Comparison of ENCODE assay signal across 11 cellular contexts in genomic region chr4:134906404-134907023, GRCh38.
DNase-seq lines count a peak whose midpoint lies in the region; ATAC-seq and TF ChIP-seq lines count a peak whose summit lies in the region.
"Had no signal": no experiment of that assay in that cellular context is flagged by ENCODE, and none has a peak within 500 bp of the region (broad histone marks: within the 10 kb centered on the region; RNA-seq: fewer than 3 reads in every experiment).

No MANE protein-coding gene starts in this region.

- DNase-seq in NCI-H146 treated with DMSO at 0.1 percent for 48 hours (lab: John Stamatoyannopoulos, UW; ENCODE audit: unreplicated experiment) (peak; percentile 4), NCI-H146 (lab: John Stamatoyannopoulos, UW) (no peak), NCI-H748 treated with DMSO at 0.1 percent for 48 hours (lab: John Stamatoyannopoulos, UW) (peak; percentile 32), epidermal melanocyte (ENCODE audit: insufficient read length, low spot score) (peak; percentile 41), renal cortical epithelial cell (ENCODE audit: low read depth) (peak; percentile 15), stomach (no peak)
- no peak for DNase-seq in activated CD4-positive, alpha-beta T cell treated with anti-CD3 and anti-CD28 coated beads, Interleukin-2, amount 50 U/mL, for 48 hours

- H3K4me1 ChIP-seq in gastroesophageal sphincter (no peaks in the 10 kb centered on the region), stomach (no peaks in the 10 kb centered on the region)

- 63 to 70% methylated on average over 2 of the region's 2 CpGs for WGBS in gastroesophageal sphincter (ENCODE audit: low coverage in 1 of 2), 2 donors
- 49 to 66% (median 51%) methylated on average over 2 of the region's 2 CpGs for WGBS in stomach, 5 donors

- no peak for TF ChIP-seq POLR2A in gastroesophageal sphincter (IDR thresholded peaks at IDR 0.05)
- TF ChIP-seq POLR2A in stomach (IDR thresholded peaks at IDR 0.05) = no peak

- H3K4me3 ChIP-seq in gastroesophageal sphincter (no peak overlapping the region), stomach (no peak overlapping the region)
- H3K4me3 ChIP-seq: SK-N-MC, thoracic aorta had no signal

- no peak for ATAC-seq in gastroesophageal sphincter

- H3K9me3 ChIP-seq in gastroesophageal sphincter (no peaks in the 10 kb centered on the region), stomach (no peaks in the 10 kb centered on the region)
- H3K9me3 ChIP-seq: neutrophil, thoracic aorta had no signal

- H3K36me3 ChIP-seq in gastroesophageal sphincter (no peaks in the 10 kb centered on the region), stomach (no peaks in the 10 kb centered on the region)
- H3K36me3 ChIP-seq: neutrophil, thoracic aorta had no signal

- H3K27me3 ChIP-seq in gastroesophageal sphincter = no peaks in the 10 kb centered on the region
- no peaks in the 10 kb centered on the region for H3K27me3 ChIP-seq in stomach
- H3K27me3 ChIP-seq: neutrophil had no signal

- TF ChIP-seq EP300 in gastroesophageal sphincter (IDR thresholded peaks at IDR 0.05) = no peak
- TF ChIP-seq EP300 in stomach (IDR thresholded peaks at IDR 0.05) = no peak

- peak in 2 of 4 experiments; percentile 25 to 33 for TF ChIP-seq CTCF in gastroesophageal sphincter (IDR thresholded peaks at IDR 0.05)
- peak in 3 of 7 experiments; percentile 6 to 31 (median 19) for TF ChIP-seq CTCF in stomach (IDR thresholded peaks at IDR 0.05)

- H3K27ac ChIP-seq in gastroesophageal sphincter (no peak overlapping the region), stomach (no peak overlapping the region)
- H3K27ac ChIP-seq: neutrophil, SK-N-MC, thoracic aorta had no signal

- intact Hi-C loops in stomach (cut with DNase I; ENCODE audit: low total_unique reads) = no loop called here

Comparison
In these comparisons a context has a peak if more than half of its experiments do, and no peak if none do; other contexts are left out.
1. DNase-seq: peak in NCI-H146 treated with DMSO at 0.1 percent for 48 hours (single experiment), NCI-H748 treated with DMSO at 0.1 percent for 48 hours (single experiment), epidermal melanocyte (single experiment) and renal cortical epithelial cell (single experiment); none in NCI-H146 (single experiment), activated CD4-positive, alpha-beta T cell treated with anti-CD3 and anti-CD28 coated beads, Interleukin-2, amount 50 U/mL, for 48 hours (0 of 2) and stomach (single experiment).